Comparison of ENCODE assay signal across 26 cellular contexts in genomic region chr1:241443561-241443960, GRCh38.
"Had no signal": no experiment of that assay in that cellular context is flagged by ENCODE, and none has a peak within 500 bp of the region (broad histone marks: within the 10 kb centered on the region; RNA-seq: fewer than 3 reads in every experiment).

No MANE protein-coding gene starts in this region.

- H3K27ac ChIP-seq: cardiac muscle cell had no signal

- H3K27me3 Mint-ChIP-seq: activated CD4-positive, alpha-beta T cell treated with anti-CD3 and anti-CD28 coated beads, Interleukin-2, amount 10 ng/mL, durations not matched to agents 24 days and 14 days; activated naive CD8-positive, alpha-beta T cell treated with anti-CD3 and anti-CD28 coated beads, Interleukin-2, amount 10 ng/mL, durations not matched to agents 7 days and 5 days; central memory CD8-positive, alpha-beta T cell had no signal

- H3K4me1 Mint-ChIP-seq: activated CD4-positive, alpha-beta T cell treated with anti-CD3 and anti-CD28 coated beads, Interleukin-2, amount 10 ng/mL, durations not matched to agents 24 days and 14 days; activated naive CD4-positive, alpha-beta T cell treated with anti-CD3 and anti-CD28 coated beads, Interleukin-2, amount 50 U/mL, for 24 hours; activated naive CD8-positive, alpha-beta T cell treated with anti-CD3 and anti-CD28 coated beads, Interleukin-2, amount 10 ng/mL, durations not matched to agents 7 days and 5 days; central memory CD8-positive, alpha-beta T cell; T-cell had no signal

- H3K36me3 ChIP-seq: cardiac muscle cell, MG63 had no signal

- H3K4me3 ChIP-seq: cardiac muscle cell, MG63 had no signal

- FAIRE-seq: TTC549 had no signal

- DNase-seq: activated CD4-positive, alpha-beta T cell treated with anti-CD3 and anti-CD28 coated beads, Interleukin-2, amount 10 ng/mL, durations not matched to agents 24 days and 14 days; activated CD4-positive, alpha-beta T cell treated with anti-CD3 and anti-CD28 coated beads, Interleukin-2, amount 50 U/mL, for 4 hours; activated CD8-positive, alpha-beta T cell treated with anti-CD3 and anti-CD28 coated beads for 36 hours; activated gamma-delta T cell; activated naive CD4-positive, alpha-beta T cell treated with Interleukin-2 at 50 U/mL for 16 hours; activated naive CD8-positive, alpha-beta T cell treated with anti-CD3 and anti-CD28 coated beads, Interleukin-2, amount 10 ng/mL, durations not matched to agents 7 days and 5 days; activated T-cell treated with anti-CD3 and anti-CD28 coated beads, Interleukin-2, amount 50 U/mL, for 24 hours; MG63; NCI-H1048; NCI-H1105 treated with DMSO at 0.1 percent for 48 hours; NCI-H1436; NCI-H1694 treated with DMSO at 0.1 percent for 48 hours; NCI-H2029; NCI-H345; NCI-H524 treated with DMSO at 0.1 percent for 48 hours; RPMI8226; SIG-M5; T-cell had no signal

- H3K4me3 Mint-ChIP-seq: activated CD4-positive, alpha-beta T cell treated with anti-CD3 and anti-CD28 coated beads, Interleukin-2, amount 10 ng/mL, durations not matched to agents 24 days and 14 days; activated CD8-positive, alpha-beta T cell treated with anti-CD3 and anti-CD28 coated beads for 36 hours; activated naive CD4-positive, alpha-beta T cell treated with anti-CD3 and anti-CD28 coated beads, Interleukin-2, amount 50 U/mL, for 24 hours; activated naive CD8-positive, alpha-beta T cell treated with anti-CD3 and anti-CD28 coated beads, Interleukin-2, amount 10 ng/mL, durations not matched to agents 7 days and 5 days; activated T-cell treated with anti-CD3 and anti-CD28 coated beads, Interleukin-2, amount 50 U/mL, for 24 hours; central memory CD8-positive, alpha-beta T cell; T-cell had no signal

- ATAC-seq: activated CD8-positive, alpha-beta T cell treated with anti-CD3 and anti-CD28 coated beads for 36 hours; Panc1; Right ventricle myocardium inferior; SK-N-SH treated with all-trans-retinoic acid at 6 μM for 48 hours; T-cell had no signal

- H3K36me3 Mint-ChIP-seq: activated naive CD4-positive, alpha-beta T cell treated with anti-CD3 and anti-CD28 coated beads, Interleukin-2, amount 50 U/mL, for 24 hours; activated naive CD8-positive, alpha-beta T cell treated with anti-CD3 and anti-CD28 coated beads, Interleukin-2, amount 10 ng/mL, durations not matched to agents 7 days and 5 days; T-cell had no signal

- H3K27ac Mint-ChIP-seq: activated CD4-positive, alpha-beta T cell treated with anti-CD3 and anti-CD28 coated beads, Interleukin-2, amount 10 ng/mL, durations not matched to agents 24 days and 14 days; activated CD8-positive, alpha-beta T cell treated with anti-CD3 and anti-CD28 coated beads for 36 hours; activated naive CD4-positive, alpha-beta T cell treated with anti-CD3 and anti-CD28 coated beads, Interleukin-2, amount 50 U/mL, for 24 hours; activated naive CD8-positive, alpha-beta T cell treated with anti-CD3 and anti-CD28 coated beads, Interleukin-2, amount 10 ng/mL, durations not matched to agents 7 days and 5 days; activated T-cell treated with anti-CD3 and anti-CD28 coated beads, Interleukin-2, amount 50 U/mL, for 24 hours; activated T-helper 2 cell treated with anti-CD3 and anti-CD28 coated beads, Interferon-gamma antibody, Interleukin-2, Interleukin-4, amounts not matched to agents 10 μg/mL and 5 μg/mL and 100 μg/mL, durations not matched to agents 14 hours and 24 hours and 36 hours; T-cell had no signal

- H3K27me3 ChIP-seq: cardiac muscle cell, MG63 had no signal
